Comparison of ENCODE assay signal across 12 cellular contexts in the genomic region with DNA sequence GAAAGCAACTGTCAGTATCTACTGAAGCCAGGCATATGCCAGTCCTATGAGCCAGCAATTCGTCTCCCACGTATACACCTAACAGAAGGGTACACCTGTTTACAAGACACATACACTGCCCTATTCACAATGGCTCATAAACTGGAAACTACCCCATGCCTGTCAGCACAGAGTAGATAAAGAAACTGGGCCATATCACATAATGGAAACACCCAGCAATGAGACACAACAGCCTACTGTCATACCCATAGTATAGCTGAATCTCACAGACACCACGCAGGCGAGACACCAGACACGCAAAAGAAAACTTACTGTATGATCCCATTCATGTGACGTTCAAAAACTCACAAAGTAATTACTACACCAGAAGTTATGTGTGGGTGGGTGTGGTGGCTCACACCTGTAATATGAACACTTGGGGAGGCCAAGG. TPM values are rescaled to one million over a fixed set of nuclear protein-coding genes. Genes with fewer than 3 reads are reported as not detected.
DNase-seq lines count a peak whose midpoint lies in the region; ATAC-seq and TF ChIP-seq lines count a peak whose summit lies in the region.
"Had no signal": no experiment of that assay in that cellular context is flagged by ENCODE, and none has a peak within 500 bp of the region (broad histone marks: within the 10 kb centered on the region; RNA-seq: fewer than 3 reads in every experiment).

No MANE protein-coding gene starts in this region.

- POLR2A ChIA-PET in activated CD4-positive, alpha-beta memory T cell treated with anti-CD3 and anti-CD28 coated beads for 36 hours (lab: Charles Lee), result interaction anchor here (1.4 kb wide), 2 partner anchors 10 to 12 kb away, joined by 3 to 6 read pairs; no protein-coding TSS in a partner anchor

- no peaks in the 10 kb centered on the region for H3K27me3 Mint-ChIP-seq in activated CD4-positive, alpha-beta memory T cell treated with anti-CD3 and anti-CD28 coated beads for 36 hours
- H3K27me3 Mint-ChIP-seq in nephron progenitor cell (ENCODE audit: low read depth, poor library complexity), result no peaks in the 10 kb centered on the region

- ATAC-seq in esophagus mucosa, result no peak
- ATAC-seq: HCT116 had no signal

- H3K36me3 ChIP-seq in Peyer's patch (peaks cover 0 to under 1% (median 0%) of the 10 kb centered on the region in 3 donors), colonic mucosa (no peaks in the 10 kb centered on the region)

- H3K4me3 Mint-ChIP-seq in activated CD4-positive, alpha-beta memory T cell treated with anti-CD3 and anti-CD28 coated beads for 36 hours, result peak overlapping the region; percentile 38
- no peak overlapping the region for H3K4me3 Mint-ChIP-seq in nephron progenitor cell

- peak overlapping the region in 1 of 2 donors; percentile 68 for H3K9ac ChIP-seq in colonic mucosa (ENCODE audit: low read depth in 2 of 2, low read length in 2 of 2)

- H3K9me3 ChIP-seq in Peyer's patch (no peaks in the 10 kb centered on the region), colonic mucosa (no peaks in the 10 kb centered on the region)
- H3K9me3 ChIP-seq: thoracic aorta had no signal

- peak overlapping the region; percentile 90 for H3K27ac Mint-ChIP-seq in activated CD4-positive, alpha-beta memory T cell treated with anti-CD3 and anti-CD28 coated beads for 36 hours
- H3K27ac Mint-ChIP-seq in nephron progenitor cell, result no peak overlapping the region

- CTCF ChIA-PET in activated CD4-positive, alpha-beta memory T cell treated with anti-CD3 and anti-CD28 coated beads for 36 hours (lab: Charles Lee), result interaction anchor here (1.2 to 10.8 kb wide), 3 partner anchors 17 to 62 kb away, joined by 4 to 108 read pairs (median 8); no protein-coding TSS in a partner anchor

- no peak for TF ChIP-seq POLR2A in Peyer's patch (IDR thresholded peaks at IDR 0.05)

- TF ChIP-seq CTCF in Peyer's patch (IDR thresholded peaks at IDR 0.05) (no peak), colonic mucosa (IDR thresholded peaks at IDR 0.05) (no peak), nephron progenitor cell (IDR thresholded peaks at IDR 0.05) (no peak)

- H3K4me1 Mint-ChIP-seq in activated CD4-positive, alpha-beta memory T cell treated with anti-CD3 and anti-CD28 coated beads for 36 hours (ENCODE audit: low read depth), result peaks cover 78% of the 10 kb centered on the region
- peaks cover 20% of the 10 kb centered on the region for H3K4me1 Mint-ChIP-seq in nephron progenitor cell

- DNase-seq in Peyer's patch (no peak), colonic mucosa (peak; percentile 67), NCI-H526 treated with DMSO at 0.1 percent for 48 hours (lab: John Stamatoyannopoulos, UW) (no peak), superior temporal gyrus (ENCODE audit: extremely low spot score) (no peak), nephron progenitor cell (no peak)
- DNase-seq in activated CD4-positive, alpha-beta memory T cell treated with anti-CD3 and anti-CD28 coated beads for 36 hours, result peak; percentile 82
- peak; percentile 44 for DNase-seq in stimulated activated CD4-positive, alpha-beta T cell treated with anti-CD3 and anti-CD28 coated beads, Interleukin-2, amount 100 ng/mL, for 4 hours (ENCODE audit: low read depth)
- DNase-seq: kidney glomerular epithelial cell, MM.1S had no signal

- peaks cover 10 to 86% (median 23%) of the 10 kb centered on the region in 4 donors for H3K4me1 ChIP-seq in Peyer's patch
- H3K4me1 ChIP-seq in colonic mucosa, result peaks cover 41% of the 10 kb centered on the region

- no peaks in the 10 kb centered on the region for H3K27me3 ChIP-seq in Peyer's patch
- no peaks in the 10 kb centered on the region for H3K27me3 ChIP-seq in colonic mucosa

- H3K36me3 Mint-ChIP-seq in activated CD4-positive, alpha-beta memory T cell treated with anti-CD3 and anti-CD28 coated beads for 36 hours, result peaks cover 18% of the 10 kb centered on the region
- H3K36me3 Mint-ChIP-seq in nephron progenitor cell (ENCODE audit: low read depth), result peaks cover 30% of the 10 kb centered on the region

- peak overlapping the region; percentile 40 to 64 (median 58) for H3K27ac ChIP-seq in Peyer's patch
- peak overlapping the region; percentile 93 for H3K27ac ChIP-seq in colonic mucosa
- H3K27ac ChIP-seq: thoracic aorta had no signal

- no peak overlapping the region for H3K4me3 ChIP-seq in Peyer's patch
- no peak overlapping the region for H3K4me3 ChIP-seq in colonic mucosa
- H3K4me3 ChIP-seq: thoracic aorta had no signal

- intact Hi-C loops in activated CD4-positive, alpha-beta memory T cell treated with anti-CD3 and anti-CD28 coated beads for 36 hours (cut with micrococcal nuclease), result loop anchor here (1.0 kb wide), 1 partner anchor 10 kb away; no protein-coding TSS in a partner anchor
- intact Hi-C loops in colonic mucosa (cut with DNase I), result no loop called here

- no peaks in the 10 kb centered on the region for H3K9me3 Mint-ChIP-seq in activated CD4-positive, alpha-beta memory T cell treated with anti-CD3 and anti-CD28 coated beads for 36 hours
- no peaks in the 10 kb centered on the region for H3K9me3 Mint-ChIP-seq in nephron progenitor cell

RNA-seq across cellular contexts. Expression of a gene that starts 15.7 kb away (rescaled TPM):
- total RNA-seq in Peyer's patch (10 to 100 TPM; 73.4 to 86.7 (median 80.9) TPM), colonic mucosa (10 to 100 TPM; 63.2 to 91.2 TPM), esophagus mucosa (38.6 TPM)
- total RNA-seq in activated CD4-positive, alpha-beta memory T cell treated with anti-CD3 and anti-CD28 coated beads for 36 hours, result 10 to 100 TPM; 80.3 to 84.3 TPM

RNA-seq across cellular contexts. Expression of a gene that starts 16.5 kb away (rescaled TPM):
- total RNA-seq in Peyer's patch (10 to 100 TPM in 3 of 4 donors, 1 to 10 TPM in 1; 1.7 to 20.8 (median 13.1) TPM), colonic mucosa (10 to 100 TPM; 16.2 to 20.2 TPM), esophagus mucosa (13.2 TPM)
- total RNA-seq in activated CD4-positive, alpha-beta memory T cell treated with anti-CD3 and anti-CD28 coated beads for 36 hours, result 1 to 10 TPM in 1 of 2 experiments, under 1 TPM in 1; 0.85 to 1.5 TPM
- total RNA-seq: thoracic aorta had no signal

RNA-seq across cellular contexts. Expression of a gene that starts 26.4 kb away (rescaled TPM):
- total RNA-seq in Peyer's patch (10 to 100 TPM; 13.5 to 39.6 (median 28.1) TPM), colonic mucosa (10 to 100 TPM; 17.5 to 33.1 TPM), esophagus mucosa (11.7 TPM)
- 10 to 100 TPM; 19.9 to 22.4 TPM for total RNA-seq in activated CD4-positive, alpha-beta memory T cell treated with anti-CD3 and anti-CD28 coated beads for 36 hours

RNA-seq across cellular contexts. Expression of a gene that starts 36.8 kb away (rescaled TPM):
- total RNA-seq in Peyer's patch (100 to 1,000 TPM in 3 of 4 donors, 10 to 100 TPM in 1; 78.6 to 199 (median 151) TPM), colonic mucosa (10 to 100 TPM; 16.9 to 55.1 TPM), esophagus mucosa (1.8 TPM)
- 1 to 10 TPM; 6.3 to 6.5 TPM for total RNA-seq in activated CD4-positive, alpha-beta memory T cell treated with anti-CD3 and anti-CD28 coated beads for 36 hours

RNA-seq across cellular contexts. Expression of a gene that starts 52.2 kb away (rescaled TPM):
- total RNA-seq in Peyer's patch (100 to 1,000 TPM; 239 to 985 (median 837) TPM), colonic mucosa (100 to 1,000 TPM; 285 to 621 TPM), esophagus mucosa (30.4 TPM)
- 10 to 100 TPM; 13.2 to 17.2 TPM for total RNA-seq in activated CD4-positive, alpha-beta memory T cell treated with anti-CD3 and anti-CD28 coated beads for 36 hours

Comparison
In these comparisons a context has a peak if more than half of its experiments do, and no peak if none do; other contexts are left out.
1. DNase-seq: peak in activated CD4-positive, alpha-beta memory T cell treated with anti-CD3 and anti-CD28 coated beads for 36 hours (single experiment), colonic mucosa (single experiment) and stimulated activated CD4-positive, alpha-beta T cell treated with anti-CD3 and anti-CD28 coated beads, Interleukin-2, amount 100 ng/mL, for 4 hours (single experiment); none in Peyer's patch (0 of 3), NCI-H526 treated with DMSO at 0.1 percent for 48 hours (single experiment), superior temporal gyrus (single experiment) and nephron progenitor cell (single experiment).